Comparison of ENCODE assay signal across 9 cellular contexts in the genomic region with DNA sequence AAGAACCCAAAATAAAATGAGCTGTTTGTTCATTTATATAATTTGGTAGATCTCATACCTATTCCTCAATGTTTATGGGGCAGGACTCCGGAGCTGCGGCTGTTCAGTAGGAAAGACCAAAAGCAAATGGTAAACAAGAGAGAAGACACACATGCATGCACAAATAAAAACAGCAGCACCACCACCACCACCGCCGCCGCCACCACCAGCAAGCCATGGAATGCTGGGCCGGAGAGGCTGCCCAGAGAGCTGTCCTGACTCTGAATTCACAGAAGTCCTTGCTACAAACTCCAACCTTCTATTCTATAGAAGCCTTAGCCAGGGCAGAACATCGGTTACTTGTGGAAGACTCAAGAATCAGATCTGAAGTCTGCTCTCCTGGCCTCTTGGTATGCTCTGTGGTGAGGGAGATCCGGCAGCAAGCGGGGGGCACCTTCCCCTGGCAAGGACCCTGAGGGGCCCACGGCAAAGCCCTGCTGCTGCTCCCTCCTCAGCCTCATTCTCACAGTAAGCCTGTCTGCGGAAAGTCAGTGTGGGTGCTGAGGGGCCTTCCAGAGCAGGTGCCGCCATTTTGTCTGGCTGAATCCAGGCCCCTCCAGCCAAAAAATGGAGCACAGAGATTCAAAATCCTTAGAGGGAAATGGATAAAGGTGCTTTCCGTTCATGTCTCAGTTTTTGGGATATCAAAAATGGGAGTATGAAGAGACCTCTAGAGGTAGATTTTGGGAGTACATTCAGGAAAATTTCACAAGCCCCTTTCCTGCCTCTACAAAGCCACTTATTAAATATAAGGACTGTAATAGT. TPM values are rescaled to one million over a fixed set of nuclear protein-coding genes. Genes with fewer than 3 reads are reported as not detected.
DNase-seq lines count a peak whose midpoint lies in the region; ATAC-seq, FAIRE-seq and TF ChIP-seq lines count a peak whose summit lies in the region.
"Had no signal": no experiment of that assay in that cellular context is flagged by ENCODE, and none has a peak within 500 bp of the region (broad histone marks: within the 10 kb centered on the region; RNA-seq: fewer than 3 reads in every experiment).

No MANE protein-coding gene starts in this region.

- intact Hi-C loops in sciatic nerve (cut with DNase I) (no loop called here), lower leg skin (cut with DNase I; ENCODE audit: low total_unique reads) (no loop called here)

- H2AFZ ChIP-seq in DND-41 (ENCODE audit: low read depth, low read length) = no peak overlapping the region
- H2AFZ ChIP-seq in OCI-LY1 (ENCODE audit: low read length) = no peak overlapping the region

- H3K9ac ChIP-seq in DND-41 (ENCODE audit: low read depth, low read length) = no peak overlapping the region
- no peak overlapping the region for H3K9ac ChIP-seq in OCI-LY1 (ENCODE audit: low read length)
- H3K9ac ChIP-seq in endodermal cell (ENCODE audit: extremely low read depth, low read length, poor library complexity, severe bottlenecking) = no peak overlapping the region

- H3K4me2 ChIP-seq in DND-41 (ENCODE audit: insufficient read depth, low read length) (no peak overlapping the region), OCI-LY1 (ENCODE audit: low read length) (no peak overlapping the region)

- H3K27ac ChIP-seq in DND-41 (ENCODE audit: low read length) = no peak overlapping the region
- no peak overlapping the region for H3K27ac ChIP-seq in OCI-LY1 (ENCODE audit: low read depth, low read length, poor library complexity, severe bottlenecking)
- H3K27ac ChIP-seq in endodermal cell (ENCODE audit: low read depth, low read length) = no peak overlapping the region

- H3K4me3 ChIP-seq in DND-41 (ENCODE audit: low read depth in 1 of 2, low read length in 2 of 2) (no peak overlapping the region), OCI-LY1 (ENCODE audit: low read depth, low read length, poor library complexity, severe bottlenecking) (no peak overlapping the region), endodermal cell (ENCODE audit: low read length) (no peak overlapping the region), lower leg skin (ENCODE audit: low read depth, poor library complexity, severe bottlenecking) (no peak overlapping the region)

- H3K4me1 Mint-ChIP-seq in endodermal cell = peaks cover 36% of the 10 kb centered on the region

- H3K4me3 Mint-ChIP-seq in endodermal cell = no peak overlapping the region

- peaks cover 34% of the 10 kb centered on the region for H3K4me1 ChIP-seq in DND-41 (ENCODE audit: insufficient read depth, low read length)
- H3K4me1 ChIP-seq in OCI-LY1 (ENCODE audit: insufficient read depth, low read length, severe bottlenecking) = peaks cover 15% of the 10 kb centered on the region
- H3K4me1 ChIP-seq in endodermal cell (ENCODE audit: control insufficient read depth, insufficient read depth, low read length) = peaks cover 2% of the 10 kb centered on the region

- no peaks in the 10 kb centered on the region for H3K27me3 ChIP-seq in DND-41 (ENCODE audit: insufficient read depth, low read length, poor library complexity)
- H3K27me3 ChIP-seq in OCI-LY1 (ENCODE audit: insufficient read depth, low read length) = peaks cover 7% of the 10 kb centered on the region; the same call in 1 of the 2 replicates
- peaks cover 17% of the 10 kb centered on the region for H3K27me3 ChIP-seq in endodermal cell (ENCODE audit: control insufficient read depth, insufficient read depth, low read length, poor library complexity, severe bottlenecking)

- H3K27ac Mint-ChIP-seq in endodermal cell = no peak overlapping the region

- H3K36me3 ChIP-seq in DND-41 (ENCODE audit: insufficient read depth, low read length) (no peaks in the 10 kb centered on the region), OCI-LY1 (ENCODE audit: insufficient read depth, low read length) (no peaks in the 10 kb centered on the region), endodermal cell (ENCODE audit: control insufficient read depth, insufficient read depth, low read length) (no peaks in the 10 kb centered on the region)

- peaks cover 34% of the 10 kb centered on the region for H3K27me3 Mint-ChIP-seq in endodermal cell (ENCODE audit: insufficient read depth)

- TF ChIP-seq POLR2A in lower leg skin (IDR thresholded peaks at IDR 0.05) = no peak

- no peaks in the 10 kb centered on the region for H3F3A ChIP-seq in OCI-LY1 (ENCODE audit: insufficient read depth, low read length)

- TF ChIP-seq CTCF in DND-41 (IDR thresholded peaks at IDR 0.05; ENCODE audit: borderline replicate concordance, extremely low read depth, low read length, poor library complexity, severe bottlenecking) = peak; percentile 55
- peak; percentile 53 for TF ChIP-seq CTCF in OCI-LY1 (IDR thresholded peaks at IDR 0.05; ENCODE audit: low read length)
- TF ChIP-seq CTCF in endodermal cell (conservative IDR thresholded peaks at IDR 0.05) = peak; percentile 73
- TF ChIP-seq CTCF in lower leg skin (IDR thresholded peaks at IDR 0.05) = no peak

- ATAC-seq in DND-41 (ENCODE audit: insufficient read depth, low read depth) = no peak
- no peak for ATAC-seq in sciatic nerve
- no peak for ATAC-seq in GM18873 (IDR thresholded peaks at IDR 0.05; ENCODE audit: low FRiP score, unreplicated experiment)

- H3K9me3 ChIP-seq in DND-41 (ENCODE audit: insufficient read depth, low read length, severe bottlenecking) (no peaks in the 10 kb centered on the region), OCI-LY1 (ENCODE audit: low read length) (no peaks in the 10 kb centered on the region), endodermal cell (ENCODE audit: control insufficient read depth, low read length) (no peaks in the 10 kb centered on the region)

- no peaks in the 10 kb centered on the region for H3K9me3 Mint-ChIP-seq in endodermal cell

- H3K79me2 ChIP-seq in DND-41 (ENCODE audit: insufficient read depth, low read length) (no peaks in the 10 kb centered on the region), OCI-LY1 (ENCODE audit: insufficient read depth, low read length) (no peaks in the 10 kb centered on the region)

- peak; percentile 54 for FAIRE-seq in A204.1 (lab: Jason Lieb, UNC)
- FAIRE-seq: endometrium had no signal

- 86 to 92% methylated on average over 4 to 13 of the region's 13 CpGs for WGBS in endodermal cell (ENCODE audit: insufficient coverage in 1 of 2, insufficient read length in 1 of 2), 2 experiments
- 82 to 86% methylated on average over 13 of the region's 13 CpGs for WGBS in lower leg skin, 2 donors

- DNase-seq in DND-41 (no peak), endodermal cell (peak; percentile 59), sciatic nerve (ENCODE audit: low spot score) (peak; percentile 51), lower leg skin (ENCODE audit: low spot score in 2 of 2) (no peak)
- no peak for DNase-seq in activated CD8-positive, alpha-beta memory T cell treated with anti-CD3 and anti-CD28 coated beads for 24 hours

- no peaks in the 10 kb centered on the region for H3K36me3 Mint-ChIP-seq in endodermal cell (ENCODE audit: low read depth)

- H3K9me2 ChIP-seq in OCI-LY1 (ENCODE audit: low read depth, low read length) = no peaks in the 10 kb centered on the region

- H4K20me1 ChIP-seq in DND-41 (ENCODE audit: insufficient read depth, low read length) = no peaks in the 10 kb centered on the region
- H4K20me1 ChIP-seq in OCI-LY1 (ENCODE audit: insufficient read depth, low read length) = no peaks in the 10 kb centered on the region

RNA-seq across cellular contexts. Expression of gene FOXJ1, which starts 6.4 kb away (rescaled TPM):
- 10 to 100 TPM; 17.8 to 23.6 TPM for total RNA-seq in endodermal cell
- 12.3 TPM for polyA plus RNA-seq in endodermal cell (2013, experiment 1 of 2)
- polyA plus RNA-seq in endodermal cell (2013, experiment 2 of 2) = 12.8 TPM
- 0.40 TPM for total RNA-seq in sciatic nerve
- 1 to 10 TPM; 1.2 to 2.4 (median 1.8) TPM for total RNA-seq in lower leg skin

RNA-seq across cellular contexts. Expression of gene EXOC7, which starts 43.8 kb away (rescaled TPM):
- total RNA-seq in endodermal cell = 100 to 1,000 TPM; 159 to 187 TPM
- 83.1 TPM for polyA plus RNA-seq in endodermal cell (2013, experiment 1 of 2)
- polyA plus RNA-seq in endodermal cell (2013, experiment 2 of 2) = 82.3 TPM
- total RNA-seq in sciatic nerve = 125 TPM
- total RNA-seq in lower leg skin = 10 to 100 TPM; 52.5 to 78.4 (median 72.3) TPM

Comparison
In these comparisons a context has a peak if more than half of its experiments do, and no peak if none do; other contexts are left out.
1. DNase-seq: peak in endodermal cell (single experiment) and sciatic nerve (single experiment); none in DND-41 (single experiment), lower leg skin (0 of 2) and activated CD8-positive, alpha-beta memory T cell treated with anti-CD3 and anti-CD28 coated beads for 24 hours (single experiment).
2. CTCF ChIP-seq: peak in DND-41 (single experiment), OCI-LY1 (single experiment) and endodermal cell (single experiment); none in lower leg skin (0 of 3).
3. RNA of gene FOXJ1, which starts 6.4 kb away (total RNA-seq): 17.8 to 23.6 TPM in endodermal cell; 1.2 to 2.4 TPM in lower leg skin and 0.40 TPM in sciatic nerve (single experiment); every median in the first group is over 4 times any median in the second.